In the genomic region with DNA sequence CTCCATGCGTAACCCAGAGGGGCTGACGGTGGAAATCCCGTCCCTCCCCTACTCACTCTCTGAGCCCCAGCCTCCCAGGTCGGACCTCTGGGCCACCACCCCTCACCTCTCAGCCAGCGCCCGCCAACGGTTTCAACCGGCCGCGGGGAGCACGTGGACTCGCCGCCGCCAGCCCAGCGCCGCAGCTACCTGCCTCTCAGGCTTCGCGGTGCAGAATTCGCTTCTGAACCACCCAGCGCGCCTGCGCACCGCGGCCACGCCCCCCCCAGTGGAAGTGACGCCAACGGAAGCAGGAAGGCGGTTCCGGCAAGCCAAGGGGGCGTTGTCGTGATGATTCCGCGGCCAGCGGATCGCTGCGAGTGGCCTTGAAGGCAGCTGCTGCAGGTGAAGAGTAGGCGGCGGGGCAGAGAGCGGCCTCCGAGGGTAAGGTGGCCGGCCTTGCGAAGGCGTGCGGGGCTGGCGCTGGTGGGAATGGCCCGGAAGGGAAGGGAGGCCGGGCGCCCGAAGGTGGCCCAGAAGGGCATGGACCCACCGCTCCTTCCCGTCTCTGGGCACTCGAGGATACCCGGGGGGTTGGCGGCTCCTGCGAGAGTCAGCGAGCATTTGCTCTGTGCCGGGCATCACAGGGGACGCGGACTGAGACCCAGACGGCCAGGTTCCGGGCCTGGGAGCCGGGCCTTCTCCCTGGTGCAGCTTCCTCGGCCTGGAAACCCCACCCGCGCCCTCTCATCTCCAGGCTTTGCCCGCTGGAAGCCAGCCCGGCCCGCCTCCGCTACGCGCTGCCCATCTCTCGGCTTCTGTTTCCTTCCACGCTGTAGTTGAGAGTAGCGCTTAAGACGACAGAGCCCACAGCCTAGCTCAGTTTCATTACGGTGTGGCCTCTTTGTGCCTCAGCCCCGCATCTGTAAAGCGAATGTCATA, we compare ENCODE assay signal across 1 cellular context.
TF ChIP-seq lines count a peak whose summit lies in the region.

A gene with protein sequence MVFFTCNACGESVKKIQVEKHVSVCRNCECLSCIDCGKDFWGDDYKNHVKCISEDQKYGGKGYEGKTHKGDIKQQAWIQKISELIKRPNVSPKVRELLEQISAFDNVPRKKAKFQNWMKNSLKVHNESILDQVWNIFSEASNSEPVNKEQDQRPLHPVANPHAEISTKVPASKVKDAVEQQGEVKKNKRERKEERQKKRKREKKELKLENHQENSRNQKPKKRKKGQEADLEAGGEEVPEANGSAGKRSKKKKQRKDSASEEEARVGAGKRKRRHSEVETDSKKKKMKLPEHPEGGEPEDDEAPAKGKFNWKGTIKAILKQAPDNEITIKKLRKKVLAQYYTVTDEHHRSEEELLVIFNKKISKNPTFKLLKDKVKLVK (minus strand): TSS at position 225 of the 921 bp plus-strand sequence. CDS start 6,412 bp downstream, outside the sequence.
A gene with protein sequence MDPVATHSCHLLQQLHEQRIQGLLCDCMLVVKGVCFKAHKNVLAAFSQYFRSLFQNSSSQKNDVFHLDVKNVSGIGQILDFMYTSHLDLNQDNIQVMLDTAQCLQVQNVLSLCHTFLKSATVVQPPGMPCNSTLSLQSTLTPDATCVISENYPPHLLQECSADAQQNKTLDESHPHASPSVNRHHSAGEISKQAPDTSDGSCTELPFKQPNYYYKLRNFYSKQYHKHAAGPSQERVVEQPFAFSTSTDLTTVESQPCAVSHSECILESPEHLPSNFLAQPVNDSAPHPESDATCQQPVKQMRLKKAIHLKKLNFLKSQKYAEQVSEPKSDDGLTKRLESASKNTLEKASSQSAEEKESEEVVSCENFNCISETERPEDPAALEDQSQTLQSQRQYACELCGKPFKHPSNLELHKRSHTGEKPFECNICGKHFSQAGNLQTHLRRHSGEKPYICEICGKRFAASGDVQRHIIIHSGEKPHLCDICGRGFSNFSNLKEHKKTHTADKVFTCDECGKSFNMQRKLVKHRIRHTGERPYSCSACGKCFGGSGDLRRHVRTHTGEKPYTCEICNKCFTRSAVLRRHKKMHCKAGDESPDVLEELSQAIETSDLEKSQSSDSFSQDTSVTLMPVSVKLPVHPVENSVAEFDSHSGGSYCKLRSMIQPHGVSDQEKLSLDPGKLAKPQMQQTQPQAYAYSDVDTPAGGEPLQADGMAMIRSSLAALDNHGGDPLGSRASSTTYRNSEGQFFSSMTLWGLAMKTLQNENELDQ (plus strand): TSS at position 322 of the 921 bp plus-strand sequence. CDS start 9,695 bp downstream, outside the sequence.

TF ChIP-seq in HEK293, 187 proteins besides CTCF, POLR2A, EP300 and RAD21 (continued from another document and continues in another):
- TF ChIP-seq, protein P1, sequence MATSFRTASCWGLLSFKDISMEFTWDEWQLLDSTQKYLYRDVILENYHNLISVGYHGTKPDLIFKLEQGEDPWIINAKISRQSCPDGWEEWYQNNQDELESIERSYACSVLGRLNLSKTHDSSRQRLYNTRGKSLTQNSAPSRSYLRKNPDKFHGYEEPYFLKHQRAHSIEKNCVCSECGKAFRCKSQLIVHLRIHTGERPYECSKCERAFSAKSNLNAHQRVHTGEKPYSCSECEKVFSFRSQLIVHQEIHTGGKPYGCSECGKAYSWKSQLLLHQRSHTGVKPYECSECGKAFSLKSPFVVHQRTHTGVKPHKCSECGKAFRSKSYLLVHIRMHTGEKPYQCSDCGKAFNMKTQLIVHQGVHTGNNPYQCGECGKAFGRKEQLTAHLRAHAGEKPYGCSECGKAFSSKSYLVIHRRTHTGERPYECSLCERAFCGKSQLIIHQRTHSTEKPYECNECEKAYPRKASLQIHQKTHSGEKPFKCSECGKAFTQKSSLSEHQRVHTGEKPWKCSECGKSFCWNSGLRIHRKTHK (tag by site-specific recombination; IDR thresholded peaks at IDR 0.05), result no peak
- TF ChIP-seq ZBTB8A (tag by site-specific recombination; IDR thresholded peaks at IDR 0.05), result peak; percentile 62
- TF ChIP-seq, protein P2, sequence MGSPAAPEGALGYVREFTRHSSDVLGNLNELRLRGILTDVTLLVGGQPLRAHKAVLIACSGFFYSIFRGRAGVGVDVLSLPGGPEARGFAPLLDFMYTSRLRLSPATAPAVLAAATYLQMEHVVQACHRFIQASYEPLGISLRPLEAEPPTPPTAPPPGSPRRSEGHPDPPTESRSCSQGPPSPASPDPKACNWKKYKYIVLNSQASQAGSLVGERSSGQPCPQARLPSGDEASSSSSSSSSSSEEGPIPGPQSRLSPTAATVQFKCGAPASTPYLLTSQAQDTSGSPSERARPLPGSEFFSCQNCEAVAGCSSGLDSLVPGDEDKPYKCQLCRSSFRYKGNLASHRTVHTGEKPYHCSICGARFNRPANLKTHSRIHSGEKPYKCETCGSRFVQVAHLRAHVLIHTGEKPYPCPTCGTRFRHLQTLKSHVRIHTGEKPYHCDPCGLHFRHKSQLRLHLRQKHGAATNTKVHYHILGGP (tag by site-specific recombination; IDR thresholded peaks at IDR 0.05), result no peak
- TF ChIP-seq ZFP41 (tag by site-specific recombination; IDR thresholded peaks at IDR 0.05; ENCODE audit: borderline replicate concordance), result no peak
- peak; percentile 5; the same call in 1 of the 2 replicates for TF ChIP-seq ZSCAN30 (tag by site-specific recombination; IDR thresholded peaks at IDR 0.05)
- no peak for TF ChIP-seq ZNF157 (tag by site-specific recombination; IDR thresholded peaks at IDR 0.05)
- TF ChIP-seq ZNF169 (tag by site-specific recombination; IDR thresholded peaks at IDR 0.05), result no peak
- TF ChIP-seq ZBTB48 (tag by site-specific recombination; IDR thresholded peaks at IDR 0.05), result peak; percentile 27; the same call in 1 of the 2 replicates
- no peak for TF ChIP-seq ZNF701 (tag by site-specific recombination; IDR thresholded peaks at IDR 0.05)
- TF ChIP-seq, protein P3, sequence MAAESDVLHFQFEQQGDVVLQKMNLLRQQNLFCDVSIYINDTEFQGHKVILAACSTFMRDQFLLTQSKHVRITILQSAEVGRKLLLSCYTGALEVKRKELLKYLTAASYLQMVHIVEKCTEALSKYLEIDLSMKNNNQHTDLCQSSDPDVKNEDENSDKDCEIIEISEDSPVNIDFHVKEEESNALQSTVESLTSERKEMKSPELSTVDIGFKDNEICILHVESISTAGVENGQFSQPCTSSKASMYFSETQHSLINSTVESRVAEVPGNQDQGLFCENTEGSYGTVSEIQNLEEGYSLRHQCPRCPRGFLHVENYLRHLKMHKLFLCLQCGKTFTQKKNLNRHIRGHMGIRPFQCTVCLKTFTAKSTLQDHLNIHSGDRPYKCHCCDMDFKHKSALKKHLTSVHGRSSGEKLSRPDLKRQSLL (tag by site-specific recombination; IDR thresholded peaks at IDR 0.05), result no peak
- TF ChIP-seq ZBTB1 (tag by site-specific recombination; IDR thresholded peaks at IDR 0.05), result no peak
- TF ChIP-seq ZNF76 (tag by site-specific recombination; IDR thresholded peaks at IDR 0.05; ENCODE audit: borderline replicate concordance, low read depth), result no peak
- TF ChIP-seq ZNF138 (tag by site-specific recombination; IDR thresholded peaks at IDR 0.05; ENCODE audit: borderline replicate concordance), result no peak
- TF ChIP-seq ZNF777 (tag by site-specific recombination; IDR thresholded peaks at IDR 0.05; ENCODE audit: borderline replicate concordance), result no peak
- peak; percentile 65 for TF ChIP-seq EGR2 (tag by site-specific recombination; IDR thresholded peaks at IDR 0.05; ENCODE audit: low read depth)
- TF ChIP-seq ZNF223 (tag by site-specific recombination; IDR thresholded peaks at IDR 0.05), result no peak
- TF ChIP-seq, protein P4, sequence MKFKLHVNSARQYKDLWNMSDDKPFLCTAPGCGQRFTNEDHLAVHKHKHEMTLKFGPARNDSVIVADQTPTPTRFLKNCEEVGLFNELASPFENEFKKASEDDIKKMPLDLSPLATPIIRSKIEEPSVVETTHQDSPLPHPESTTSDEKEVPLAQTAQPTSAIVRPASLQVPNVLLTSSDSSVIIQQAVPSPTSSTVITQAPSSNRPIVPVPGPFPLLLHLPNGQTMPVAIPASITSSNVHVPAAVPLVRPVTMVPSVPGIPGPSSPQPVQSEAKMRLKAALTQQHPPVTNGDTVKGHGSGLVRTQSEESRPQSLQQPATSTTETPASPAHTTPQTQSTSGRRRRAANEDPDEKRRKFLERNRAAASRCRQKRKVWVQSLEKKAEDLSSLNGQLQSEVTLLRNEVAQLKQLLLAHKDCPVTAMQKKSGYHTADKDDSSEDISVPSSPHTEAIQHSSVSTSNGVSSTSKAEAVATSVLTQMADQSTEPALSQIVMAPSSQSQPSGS (tag by site-specific recombination; IDR thresholded peaks at IDR 0.05; ENCODE audit: low read depth), result no peak
- TF ChIP-seq ZNF416 (tag by site-specific recombination; IDR thresholded peaks at IDR 0.05), result no peak
- TF ChIP-seq, protein P5, sequence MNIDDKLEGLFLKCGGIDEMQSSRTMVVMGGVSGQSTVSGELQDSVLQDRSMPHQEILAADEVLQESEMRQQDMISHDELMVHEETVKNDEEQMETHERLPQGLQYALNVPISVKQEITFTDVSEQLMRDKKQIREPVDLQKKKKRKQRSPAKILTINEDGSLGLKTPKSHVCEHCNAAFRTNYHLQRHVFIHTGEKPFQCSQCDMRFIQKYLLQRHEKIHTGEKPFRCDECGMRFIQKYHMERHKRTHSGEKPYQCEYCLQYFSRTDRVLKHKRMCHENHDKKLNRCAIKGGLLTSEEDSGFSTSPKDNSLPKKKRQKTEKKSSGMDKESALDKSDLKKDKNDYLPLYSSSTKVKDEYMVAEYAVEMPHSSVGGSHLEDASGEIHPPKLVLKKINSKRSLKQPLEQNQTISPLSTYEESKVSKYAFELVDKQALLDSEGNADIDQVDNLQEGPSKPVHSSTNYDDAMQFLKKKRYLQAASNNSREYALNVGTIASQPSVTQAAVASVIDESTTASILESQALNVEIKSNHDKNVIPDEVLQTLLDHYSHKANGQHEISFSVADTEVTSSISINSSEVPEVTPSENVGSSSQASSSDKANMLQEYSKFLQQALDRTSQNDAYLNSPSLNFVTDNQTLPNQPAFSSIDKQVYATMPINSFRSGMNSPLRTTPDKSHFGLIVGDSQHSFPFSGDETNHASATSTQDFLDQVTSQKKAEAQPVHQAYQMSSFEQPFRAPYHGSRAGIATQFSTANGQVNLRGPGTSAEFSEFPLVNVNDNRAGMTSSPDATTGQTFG (tag by site-specific recombination; IDR thresholded peaks at IDR 0.05; ENCODE audit: borderline replicate concordance), result no peak
- TF ChIP-seq, protein P6, sequence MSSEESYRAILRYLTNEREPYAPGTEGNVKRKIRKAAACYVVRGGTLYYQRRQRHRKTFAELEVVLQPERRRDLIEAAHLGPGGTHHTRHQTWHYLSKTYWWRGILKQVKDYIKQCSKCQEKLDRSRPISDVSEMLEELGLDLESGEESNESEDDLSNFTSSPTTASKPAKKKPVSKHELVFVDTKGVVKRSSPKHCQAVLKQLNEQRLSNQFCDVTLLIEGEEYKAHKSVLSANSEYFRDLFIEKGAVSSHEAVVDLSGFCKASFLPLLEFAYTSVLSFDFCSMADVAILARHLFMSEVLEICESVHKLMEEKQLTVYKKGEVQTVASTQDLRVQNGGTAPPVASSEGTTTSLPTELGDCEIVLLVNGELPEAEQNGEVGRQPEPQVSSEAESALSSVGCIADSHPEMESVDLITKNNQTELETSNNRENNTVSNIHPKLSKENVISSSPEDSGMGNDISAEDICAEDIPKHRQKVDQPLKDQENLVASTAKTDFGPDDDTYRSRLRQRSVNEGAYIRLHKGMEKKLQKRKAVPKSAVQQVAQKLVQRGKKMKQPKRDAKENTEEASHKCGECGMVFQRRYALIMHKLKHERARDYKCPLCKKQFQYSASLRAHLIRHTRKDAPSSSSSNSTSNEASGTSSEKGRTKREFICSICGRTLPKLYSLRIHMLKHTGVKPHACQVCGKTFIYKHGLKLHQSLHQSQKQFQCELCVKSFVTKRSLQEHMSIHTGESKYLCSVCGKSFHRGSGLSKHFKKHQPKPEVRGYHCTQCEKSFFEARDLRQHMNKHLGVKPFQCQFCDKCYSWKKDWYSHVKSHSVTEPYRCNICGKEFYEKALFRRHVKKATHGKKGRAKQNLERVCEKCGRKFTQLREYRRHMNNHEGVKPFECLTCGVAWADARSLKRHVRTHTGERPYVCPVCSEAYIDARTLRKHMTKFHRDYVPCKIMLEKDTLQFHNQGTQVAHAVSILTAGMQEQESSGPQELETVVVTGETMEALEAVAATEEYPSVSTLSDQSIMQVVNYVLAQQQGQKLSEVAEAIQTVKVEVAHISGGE (tag by site-specific recombination; conservative IDR thresholded peaks at IDR 0.05; ENCODE audit: low read depth), result peak; percentile 81
- TF ChIP-seq, protein P7, sequence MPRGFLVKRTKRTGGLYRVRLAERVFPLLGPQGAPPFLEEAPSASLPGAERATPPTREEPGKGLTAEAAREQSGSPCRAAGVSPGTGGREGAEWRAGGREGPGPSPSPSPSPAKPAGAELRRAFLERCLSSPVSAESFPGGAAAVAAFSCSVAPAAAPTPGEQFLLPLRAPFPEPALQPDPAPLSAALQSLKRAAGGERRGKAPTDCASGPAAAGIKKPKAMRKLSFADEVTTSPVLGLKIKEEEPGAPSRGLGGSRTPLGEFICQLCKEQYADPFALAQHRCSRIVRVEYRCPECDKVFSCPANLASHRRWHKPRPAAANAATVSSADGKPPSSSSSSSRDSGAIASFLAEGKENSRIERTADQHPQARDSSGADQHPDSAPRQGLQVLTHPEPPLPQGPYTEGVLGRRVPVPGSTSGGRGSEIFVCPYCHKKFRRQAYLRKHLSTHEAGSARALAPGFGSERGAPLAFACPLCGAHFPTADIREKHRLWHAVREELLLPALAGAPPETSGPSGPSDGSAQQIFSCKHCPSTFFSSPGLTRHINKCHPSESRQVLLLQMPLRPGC (tag by site-specific recombination; IDR thresholded peaks at IDR 0.05), result no peak
- TF ChIP-seq ZNF677 (tag by site-specific recombination; IDR thresholded peaks at IDR 0.05), result no peak
- TF ChIP-seq ZFP69B (tag by site-specific recombination; IDR thresholded peaks at IDR 0.05), result peak; percentile 67
- no peak for TF ChIP-seq HOXA7 (CRISPR knock-in tag; IDR thresholded peaks at IDR 0.05; ENCODE audit: borderline replicate concordance)
- no peak for TF ChIP-seq ZNF747 (tag by site-specific recombination; IDR thresholded peaks at IDR 0.05)
- TF ChIP-seq ZNF274 (IDR thresholded peaks at IDR 0.05; ENCODE audit: low read length), result no peak
- TF ChIP-seq ZNF274 (tag by site-specific recombination; IDR thresholded peaks at IDR 0.05; ENCODE audit: borderline replicate concordance), result no peak
- TF ChIP-seq ZXDB (tag by site-specific recombination; IDR thresholded peaks at IDR 0.05), result 0 out of 2 replicates have a peak, but pooled peaks have one; percentile 39
- no peak for TF ChIP-seq ZNF10 (tag by site-specific recombination; IDR thresholded peaks at IDR 0.05)
- TF ChIP-seq ZNF394 (tag by site-specific recombination; IDR thresholded peaks at IDR 0.05; ENCODE audit: borderline replicate concordance), result no peak
- no peak for TF ChIP-seq ZNF221 (tag by site-specific recombination; IDR thresholded peaks at IDR 0.05; ENCODE audit: borderline replicate concordance)
- TF ChIP-seq ZNF501 (tag by site-specific recombination; IDR thresholded peaks at IDR 0.05), result peak; percentile 79
